In the genomic region with DNA sequence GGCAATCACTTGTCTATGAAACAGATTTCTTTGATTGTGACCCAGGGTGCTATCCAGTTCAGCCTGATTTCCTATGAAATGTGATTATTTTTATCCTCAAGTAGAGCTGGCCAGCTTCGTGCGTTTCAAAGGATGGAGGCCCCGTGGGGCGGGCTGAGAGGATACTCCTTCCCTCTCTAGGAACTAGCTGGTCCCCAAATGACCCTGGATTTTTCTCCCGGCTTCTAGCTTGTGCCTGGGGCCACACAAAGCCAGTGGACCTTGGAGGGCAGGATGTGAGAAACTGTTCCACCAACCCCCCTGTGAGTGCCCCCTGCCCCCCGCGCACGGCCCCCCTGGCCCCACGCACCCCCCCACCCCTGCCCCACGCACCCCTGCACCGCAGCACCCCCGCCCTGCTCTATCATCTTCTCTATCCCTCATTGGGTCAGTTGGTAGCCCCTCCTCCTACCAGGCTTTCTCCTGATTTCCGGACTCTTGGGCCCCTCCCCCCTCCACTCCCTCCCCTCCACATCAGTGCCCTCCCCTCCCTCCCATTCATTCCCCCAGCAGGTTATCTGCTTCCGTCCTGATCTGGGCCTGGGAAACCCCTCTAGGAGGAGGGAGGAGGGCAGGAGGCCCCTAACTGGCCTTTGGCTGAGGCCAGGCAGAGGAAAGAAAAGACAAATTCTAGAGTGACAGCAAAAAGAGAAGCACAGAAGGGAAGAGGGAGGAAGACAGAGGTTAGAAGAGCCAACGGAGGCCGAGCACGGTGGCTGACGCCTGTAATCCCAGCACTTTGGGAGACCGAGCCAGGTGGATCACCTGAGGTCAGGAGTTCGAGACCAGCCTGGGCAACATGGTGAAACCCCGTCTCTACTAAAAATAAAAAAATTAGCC, we compare ENCODE assay signal across 15 cellular contexts. TPM values are rescaled to one million over a fixed set of nuclear protein-coding genes. Genes with fewer than 3 reads are reported as not detected.
DNase-seq lines count a peak whose midpoint lies in the region; ATAC-seq lines count a peak whose summit lies in the region.
"Had no signal": no experiment of that assay in that cellular context is flagged by ENCODE, and none has a peak within 500 bp of the region (broad histone marks: within the 10 kb centered on the region; RNA-seq: fewer than 3 reads in every experiment).

No MANE protein-coding gene starts in this region.

- H3K9me3 Mint-ChIP-seq in activated T-helper 17 cell treated with anti-CD3 and anti-CD28 coated beads, Interleukin-2, amount 50 U/mL, for 72 hours = no peaks in the 10 kb centered on the region
- no peaks in the 10 kb centered on the region for H3K9me3 Mint-ChIP-seq in naive thymus-derived CD8-positive, alpha-beta T cell
- H3K9me3 Mint-ChIP-seq: CD8-positive, alpha-beta memory T cell had no signal

- no peaks in the 10 kb centered on the region for H3K36me3 ChIP-seq in H7 (replicated peaks; ENCODE audit: control insufficient read depth, insufficient read depth, low read length)

- no peak for ATAC-seq in activated T-helper 17 cell treated with anti-CD3 and anti-CD28 coated beads, Interleukin-2, amount 50 U/mL, for 72 hours (replicated peaks)
- ATAC-seq in naive thymus-derived CD8-positive, alpha-beta T cell = no peak
- ATAC-seq in GM18519 (IDR thresholded peaks at IDR 0.05; ENCODE audit: low FRiP score, unreplicated experiment) = no peak
- no peak for ATAC-seq in HG03469 (IDR thresholded peaks at IDR 0.05; ENCODE audit: unreplicated experiment)
- ATAC-seq: naive thymus-derived CD4-positive, alpha-beta T cell had no signal

- POLR2A ChIA-PET in naive thymus-derived CD8-positive, alpha-beta T cell (lab: Charles Lee) = interaction anchor here (0.6 to 1.7 kb wide), 2 partner anchors 16 to 38 kb away, joined by 4 to 5 read pairs; partner anchors contain the start of gene SASH3

- peak overlapping the region; percentile 15 for H3K4me3 Mint-ChIP-seq in activated T-helper 17 cell treated with anti-CD3 and anti-CD28 coated beads, Interleukin-2, amount 50 U/mL, for 72 hours
- peak overlapping the region in 2 of 10 donors; percentile 40 to 65 for H3K4me3 Mint-ChIP-seq in naive thymus-derived CD8-positive, alpha-beta T cell

- no peaks in the 10 kb centered on the region for H3K36me3 Mint-ChIP-seq in activated T-helper 17 cell treated with anti-CD3 and anti-CD28 coated beads, Interleukin-2, amount 50 U/mL, for 72 hours (ENCODE audit: low read depth)
- no peaks in the 10 kb centered on the region for H3K36me3 Mint-ChIP-seq in naive thymus-derived CD8-positive, alpha-beta T cell
- H3K36me3 Mint-ChIP-seq: CD8-positive, alpha-beta memory T cell; naive thymus-derived CD4-positive, alpha-beta T cell had no signal

- H3K27ac Mint-ChIP-seq in activated T-helper 17 cell treated with anti-CD3 and anti-CD28 coated beads, Interleukin-2, amount 50 U/mL, for 72 hours = no peak overlapping the region
- peak overlapping the region in 6 of 10 donors; percentile 22 to 78 (median 62) for H3K27ac Mint-ChIP-seq in naive thymus-derived CD8-positive, alpha-beta T cell

- DNase-seq in CMK (ENCODE audit: low read depth) (peak; percentile 80), H7 (peak; percentile 96), globus pallidus (ENCODE audit: low spot score) (no peak)
- DNase-seq in naive thymus-derived CD8-positive, alpha-beta T cell = no peak
- DNase-seq: activated CD4-positive, alpha-beta T cell treated with anti-CD3 and anti-CD28 coated beads for 48 hours; activated gamma-delta T cell treated with Interleukin-2 at 50 U/mL for 16 hours; CD8-positive, alpha-beta memory T cell; kidney glomerular epithelial cell; MV-4-11; naive thymus-derived CD4-positive, alpha-beta T cell; NCI-H2171 treated with DMSO at 0.1 percent for 48 hours had no signal

- H3K4me1 Mint-ChIP-seq in activated T-helper 17 cell treated with anti-CD3 and anti-CD28 coated beads, Interleukin-2, amount 50 U/mL, for 72 hours = peaks cover 22% of the 10 kb centered on the region
- peaks cover 17 to 61% (median 41%) of the 10 kb centered on the region in 4 donors for H3K4me1 Mint-ChIP-seq in naive thymus-derived CD8-positive, alpha-beta T cell

- no peaks in the 10 kb centered on the region; the same call in 1 of the 2 replicates for H3K27me3 ChIP-seq in H7 (ENCODE audit: control insufficient read depth, insufficient read depth, low read length)

- peak overlapping the region; percentile 12; the same call in 1 of the 2 replicates for H3K4me3 ChIP-seq in H7 (ENCODE audit: insufficient read depth, low read depth, low read length)

- no peaks in the 10 kb centered on the region for H3K27me3 Mint-ChIP-seq in activated T-helper 17 cell treated with anti-CD3 and anti-CD28 coated beads, Interleukin-2, amount 50 U/mL, for 72 hours
- H3K27me3 Mint-ChIP-seq in naive thymus-derived CD8-positive, alpha-beta T cell = no peaks in the 10 kb centered on the region
- H3K27me3 Mint-ChIP-seq: naive thymus-derived CD4-positive, alpha-beta T cell had no signal

RNA-seq across cellular contexts. Expression of gene XPNPEP2, which starts 3.3 kb away (rescaled TPM):
- total RNA-seq in H7 (2014; rRNA removed; shearing (Covaris generic)) = 0.10 and 0.52 TPM in 2 replicates
- under 1 TPM; 0.45 to 0.52 TPM for total RNA-seq in activated T-helper 17 cell treated with anti-CD3 and anti-CD28 coated beads, Interleukin-2, amount 50 U/mL, for 72 hours
- not detected for total RNA-seq in naive thymus-derived CD8-positive, alpha-beta T cell
- under 1 TPM in 2 of 3 donors, not detected in 1; 0.13 to 0.47 TPM for polyA plus RNA-seq in naive thymus-derived CD8-positive, alpha-beta T cell
- total RNA-seq: bronchial epithelial cell had no signal
- polyA plus RNA-seq: naive thymus-derived CD4-positive, alpha-beta T cell had no signal

RNA-seq across cellular contexts. Expression of gene SASH3, which starts 37.6 kb away (rescaled TPM):
- not detected in 2 replicates for total RNA-seq in H7 (2014; rRNA removed; shearing (Covaris generic))
- total RNA-seq in activated T-helper 17 cell treated with anti-CD3 and anti-CD28 coated beads, Interleukin-2, amount 50 U/mL, for 72 hours = 100 to 1,000 TPM; 103 to 191 TPM
- 100 to 1,000 TPM; 154 to 158 TPM for total RNA-seq in naive thymus-derived CD8-positive, alpha-beta T cell
- polyA plus RNA-seq in naive thymus-derived CD8-positive, alpha-beta T cell = 100 to 1,000 TPM; 100 to 187 (median 115) TPM
- total RNA-seq: bronchial epithelial cell had no signal

Comparison
In these comparisons a context has a peak if more than half of its experiments do, and no peak if none do; other contexts are left out.
1. DNase-seq: peak in CMK (single experiment) and H7 (single experiment); none in naive thymus-derived CD8-positive, alpha-beta T cell (0 of 10) and globus pallidus (single experiment).
2. RNA of gene SASH3, which starts 37.6 kb away (total RNA-seq): 103 to 191 TPM in activated T-helper 17 cell treated with anti-CD3 and anti-CD28 coated beads, Interleukin-2, amount 50 U/mL, for 72 hours and 154 to 158 TPM in naive thymus-derived CD8-positive, alpha-beta T cell; not detected in H7; every median in the first group is over 100 times any median in the second.